In the genomic region with DNA sequence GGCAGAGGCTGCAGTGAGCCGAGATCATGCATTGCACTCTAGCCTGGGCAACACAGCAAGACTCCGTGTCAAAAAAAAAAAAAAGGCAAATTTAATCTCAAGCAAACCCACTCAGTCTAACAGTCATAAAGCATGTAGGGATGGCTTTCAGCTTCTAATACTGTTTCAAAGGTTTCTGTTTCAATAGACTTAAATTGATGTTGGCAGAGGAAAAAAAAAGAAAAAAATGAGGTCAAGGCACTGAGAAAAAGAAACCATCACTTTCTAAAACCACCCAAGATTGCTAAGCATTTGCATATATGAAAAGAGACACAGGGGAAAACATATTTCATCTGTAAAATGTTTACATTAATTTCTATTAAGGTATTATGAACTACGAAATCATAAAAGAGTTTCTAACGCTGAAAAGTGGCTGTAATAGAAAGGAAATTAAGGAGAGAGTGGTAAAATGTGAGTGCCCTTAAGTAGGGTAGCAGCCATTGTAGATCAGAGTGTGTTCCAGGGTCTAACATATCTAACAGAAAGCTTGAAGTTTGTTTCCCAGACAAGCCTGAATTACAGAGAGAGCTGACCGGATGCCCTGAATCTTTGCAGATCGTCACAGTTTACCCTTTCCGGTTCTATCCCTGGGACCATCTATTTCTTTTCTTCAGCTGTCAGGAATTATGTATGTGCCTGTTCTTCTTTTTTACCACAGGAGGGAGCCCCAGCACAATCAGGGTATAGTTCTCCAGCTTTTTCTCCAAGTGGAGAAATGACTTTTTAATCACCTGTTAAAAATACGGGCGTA, we compare ENCODE assay signal across 8 cellular contexts.
DNase-seq lines count a peak whose midpoint lies in the region; ATAC-seq, FAIRE-seq and TF ChIP-seq lines count a peak whose summit lies in the region.

No MANE protein-coding gene starts in this region.

- ATAC-seq in GM18517 (IDR thresholded peaks at IDR 0.05; ENCODE audit: unreplicated experiment) = peak; percentile 63
- peak; percentile 60 for ATAC-seq in HG03095 (IDR thresholded peaks at IDR 0.05; ENCODE audit: unreplicated experiment)
- peak; percentile 86 for ATAC-seq in K562
- ATAC-seq in activated CD4-positive, CD25-positive, alpha-beta regulatory T cell treated with anti-CD3 and anti-CD28 coated beads, Interleukin-2, amount 50 U/mL, for 24 hours = no peak

- in situ Hi-C loops in K562 (cut with MboI) = loop anchor here (10.0 to 25.0 kb wide), 3 partner anchors 567 to 1808 kb away; no protein-coding TSS in a partner anchor

- H4K20me1 ChIP-seq in K562 (replicated peaks; ENCODE audit: control insufficient read depth, insufficient read depth, low read length) = no peaks in the 10 kb centered on the region

- H3K9ac ChIP-seq in K562 (ENCODE audit: insufficient read depth in 1 of 2, low read depth in 2 of 2, low read length in 2 of 2) = no peak overlapping the region
- no peak overlapping the region for H3K9ac ChIP-seq in liver (ENCODE audit: low read depth in 1 of 2, low read length in 2 of 2)

- H3K4me2 ChIP-seq in K562 (ENCODE audit: insufficient read depth, low read length) = no peak overlapping the region

- H3K4me1 ChIP-seq in K562 (replicated peaks in 1 of 2; ENCODE audit: control insufficient read depth in 2 of 2, insufficient read depth in 2 of 2, low read length in 2 of 2) (no peaks in the 10 kb centered on the region), liver (ENCODE audit: control insufficient read depth in 4 of 4, insufficient read depth in 4 of 4, low read length in 3 of 4) (no peaks in the 10 kb centered on the region)

- CTCF ChIA-PET in K562 (lab: Yijun Ruan, JAX; ENCODE audit: low intra/inter-chr PET ratio) = interaction anchor here (0.6 to 2.1 kb wide), 4 partner anchors 18 to 1818 kb away, joined by 3 to 9 read pairs (median 3); no protein-coding TSS in a partner anchor

- POLR2A ChIA-PET in K562 (lab: Yijun Ruan, JAX) = interaction anchor here (0.6 kb wide), 1 partner anchor 588 kb away, joined by 3 read pairs; no protein-coding TSS in a partner anchor

- DNase-seq in AG09309 (ENCODE audit: low read depth) (peak; percentile 3), NCI-H226 (peak; percentile 4), K562 (ENCODE audit: extremely low read depth in 1 of 4, low spot score in 3 of 4) (peak; percentile 45 to 52 (median 50))
- no peak for DNase-seq in stimulated activated CD4-positive, alpha-beta T cell treated with anti-CD3 and anti-CD28 coated beads, Interleukin-2, amount 100 ng/mL, for 24 hours

- TF ChIP-seq RAD21 in K562 (CRISPR knock-in tag; conservative IDR thresholded peaks at IDR 0.05 in 1 of 2, IDR thresholded peaks at IDR 0.05 in 1 of 2) (peak; percentile 50 to 70), liver (IDR thresholded peaks at IDR 0.05) (peak; percentile 74 to 80)

- peak; percentile 57 for TF ChIP-seq CTCF in AG09309 (IDR thresholded peaks at IDR 0.05; ENCODE audit: control insufficient read depth, insufficient read depth, low read depth, low read length, missing control alignments)
- TF ChIP-seq CTCF in K562 (IDR thresholded peaks at IDR 0.05 in 2 of 3, conservative IDR thresholded peaks at IDR 0.05 in 1 of 3; ENCODE audit: insufficient read depth in 2 of 3, low read depth in 1 of 3, low read length in 3 of 3) = peak; percentile 56 to 76 (median 66)
- peak; percentile 60 for TF ChIP-seq CTCF in liver (IDR thresholded peaks at IDR 0.05; ENCODE audit: low read depth, low read length, missing input control)

- TF ChIP-seq EP300 in K562 (IDR thresholded peaks at IDR 0.05; ENCODE audit: low read length) = no peak

- intact Hi-C loops in K562 (cut with micrococcal nuclease) = loop anchor here (10.0 kb wide), 1 partner anchor 430 kb away; no protein-coding TSS in a partner anchor

- H3K79me2 ChIP-seq in K562 (ENCODE audit: control insufficient read depth, insufficient read depth, low read length) = no peaks in the 10 kb centered on the region

- peak; percentile 69 for FAIRE-seq in K562 (lab: Jason Lieb, UNC)

- no peak for TF ChIP-seq POLR2A in K562 (conservative IDR thresholded peaks at IDR 0.05)

- H3K27me3 ChIP-seq in K562 (ENCODE audit: control insufficient read depth in 2 of 2, insufficient read depth in 2 of 2, low read length in 2 of 2) (no peaks in the 10 kb centered on the region), liver (ENCODE audit: control insufficient read depth in 4 of 4, insufficient read depth in 4 of 4, low read length in 3 of 4) (peaks cover 0 to 8% (median 1%) of the 10 kb centered on the region in 4 donors)

- H3K4me3 ChIP-seq in AG09309 (ENCODE audit: control insufficient read depth, low read depth, low read length) (no peak overlapping the region), K562 (no peak overlapping the region), liver (ENCODE audit: low read depth in 1 of 3, low read length in 3 of 3) (no peak overlapping the region)

- under 1% methylated on average over 9 of the region's 9 CpGs for WGBS in K562 (ENCODE audit: insufficient coverage, low coverage, missing lambda C conversion rate)
- 26% methylated on average over 9 of the region's 9 CpGs for WGBS in liver

- no peaks in the 10 kb centered on the region for H3K9me1 ChIP-seq in K562 (ENCODE audit: control insufficient read depth, insufficient read depth, low read length)

- H3K36me3 ChIP-seq in K562 (ENCODE audit: control insufficient read depth, insufficient read depth, low read length) (no peaks in the 10 kb centered on the region), liver (ENCODE audit: control insufficient read depth in 4 of 4, insufficient read depth in 3 of 4, low read depth in 1 of 4, low read length in 3 of 4) (no peaks in the 10 kb centered on the region)

- H2AFZ ChIP-seq in K562 (ENCODE audit: low read depth, low read length) = no peak overlapping the region

- H3K9me3 ChIP-seq in K562 (replicated peaks; ENCODE audit: control insufficient read depth, insufficient read depth, low read depth, low read length) (no peaks in the 10 kb centered on the region), liver (ENCODE audit: control insufficient read depth in 4 of 4, low read length in 3 of 4) (no peaks in the 10 kb centered on the region)

- H3K27ac ChIP-seq in K562 (ENCODE audit: extremely low read depth, low read depth, low read length) (no peak overlapping the region), liver (ENCODE audit: low read depth in 1 of 2, low read length in 2 of 2) (no peak overlapping the region)

- no TSS peak for BruUV-seq in K562 (replicated peaks; lab: Mats Ljungman, UMichigan)

TF ChIP-seq in K562, 482 proteins besides CTCF, POLR2A, EP300 and RAD21 (continues in another document):
- TF ChIP-seq HEY1 (CRISPR knock-in tag; IDR thresholded peaks at IDR 0.05; ENCODE audit: borderline replicate concordance) = no peak
- TF ChIP-seq, protein P1, sequence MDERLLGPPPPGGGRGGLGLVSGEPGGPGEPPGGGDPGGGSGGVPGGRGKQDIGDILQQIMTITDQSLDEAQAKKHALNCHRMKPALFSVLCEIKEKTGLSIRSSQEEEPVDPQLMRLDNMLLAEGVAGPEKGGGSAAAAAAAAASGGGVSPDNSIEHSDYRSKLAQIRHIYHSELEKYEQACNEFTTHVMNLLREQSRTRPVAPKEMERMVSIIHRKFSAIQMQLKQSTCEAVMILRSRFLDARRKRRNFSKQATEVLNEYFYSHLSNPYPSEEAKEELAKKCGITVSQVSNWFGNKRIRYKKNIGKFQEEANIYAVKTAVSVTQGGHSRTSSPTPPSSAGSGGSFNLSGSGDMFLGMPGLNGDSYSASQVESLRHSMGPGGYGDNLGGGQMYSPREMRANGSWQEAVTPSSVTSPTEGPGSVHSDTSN (CRISPR knock-in tag; IDR thresholded peaks at IDR 0.05; ENCODE audit: low read depth) = no peak
- TF ChIP-seq, protein P1 (tag; conservative IDR thresholded peaks at IDR 0.05; ENCODE audit: low read depth) = peak; percentile 44; the same call in 1 of the 2 replicates
- TF ChIP-seq MEIS2 (IDR thresholded peaks at IDR 0.05; ENCODE audit: partially characterized antibody) = peak; percentile 30
- TF ChIP-seq HLTF (IDR thresholded peaks at IDR 0.05) = no peak
- peak; percentile 67 for TF ChIP-seq SMC3 (conservative IDR thresholded peaks at IDR 0.05; ENCODE audit: insufficient read depth, low read depth, low read length)

TF ChIP-seq in liver, 16 proteins besides CTCF, POLR2A, EP300 and RAD21 (continues in another document):
- TF ChIP-seq FOXA2 (IDR thresholded peaks at IDR 0.05) = no peak
- TF ChIP-seq, protein P2, sequence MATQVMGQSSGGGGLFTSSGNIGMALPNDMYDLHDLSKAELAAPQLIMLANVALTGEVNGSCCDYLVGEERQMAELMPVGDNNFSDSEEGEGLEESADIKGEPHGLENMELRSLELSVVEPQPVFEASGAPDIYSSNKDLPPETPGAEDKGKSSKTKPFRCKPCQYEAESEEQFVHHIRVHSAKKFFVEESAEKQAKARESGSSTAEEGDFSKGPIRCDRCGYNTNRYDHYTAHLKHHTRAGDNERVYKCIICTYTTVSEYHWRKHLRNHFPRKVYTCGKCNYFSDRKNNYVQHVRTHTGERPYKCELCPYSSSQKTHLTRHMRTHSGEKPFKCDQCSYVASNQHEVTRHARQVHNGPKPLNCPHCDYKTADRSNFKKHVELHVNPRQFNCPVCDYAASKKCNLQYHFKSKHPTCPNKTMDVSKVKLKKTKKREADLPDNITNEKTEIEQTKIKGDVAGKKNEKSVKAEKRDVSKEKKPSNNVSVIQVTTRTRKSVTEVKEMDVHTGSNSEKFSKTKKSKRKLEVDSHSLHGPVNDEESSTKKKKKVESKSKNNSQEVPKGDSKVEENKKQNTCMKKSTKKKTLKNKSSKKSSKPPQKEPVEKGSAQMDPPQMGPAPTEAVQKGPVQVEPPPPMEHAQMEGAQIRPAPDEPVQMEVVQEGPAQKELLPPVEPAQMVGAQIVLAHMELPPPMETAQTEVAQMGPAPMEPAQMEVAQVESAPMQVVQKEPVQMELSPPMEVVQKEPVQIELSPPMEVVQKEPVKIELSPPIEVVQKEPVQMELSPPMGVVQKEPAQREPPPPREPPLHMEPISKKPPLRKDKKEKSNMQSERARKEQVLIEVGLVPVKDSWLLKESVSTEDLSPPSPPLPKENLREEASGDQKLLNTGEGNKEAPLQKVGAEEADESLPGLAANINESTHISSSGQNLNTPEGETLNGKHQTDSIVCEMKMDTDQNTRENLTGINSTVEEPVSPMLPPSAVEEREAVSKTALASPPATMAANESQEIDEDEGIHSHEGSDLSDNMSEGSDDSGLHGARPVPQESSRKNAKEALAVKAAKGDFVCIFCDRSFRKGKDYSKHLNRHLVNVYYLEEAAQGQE (IDR thresholded peaks at IDR 0.05) = no peak
- TF ChIP-seq, protein P3, sequence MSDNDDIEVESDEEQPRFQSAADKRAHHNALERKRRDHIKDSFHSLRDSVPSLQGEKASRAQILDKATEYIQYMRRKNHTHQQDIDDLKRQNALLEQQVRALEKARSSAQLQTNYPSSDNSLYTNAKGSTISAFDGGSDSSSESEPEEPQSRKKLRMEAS (IDR thresholded peaks at IDR 0.05) = no peak

Comparison
In these comparisons a context has a peak if more than half of its experiments do, and no peak if none do; other contexts are left out.
1. DNase-seq: peak in AG09309 (single experiment), NCI-H226 (single experiment) and K562 (4 of 4); none in stimulated activated CD4-positive, alpha-beta T cell treated with anti-CD3 and anti-CD28 coated beads, Interleukin-2, amount 100 ng/mL, for 24 hours (0 of 2).
2. ATAC-seq: peak in GM18517 (single experiment), HG03095 (single experiment) and K562 (single experiment); none in activated CD4-positive, CD25-positive, alpha-beta regulatory T cell treated with anti-CD3 and anti-CD28 coated beads, Interleukin-2, amount 50 U/mL, for 24 hours (0 of 2).
3. Peak in every context shown above with its lines, with median percentiles within 50 percentile points of each other: CTCF ChIP-seq.